10 cellular contexts compared by ENCODE assay signal in genomic region chr2:41963661-41964525, GRCh38.
DNase-seq lines count a peak whose midpoint lies in the region; ATAC-seq and TF ChIP-seq lines count a peak whose summit lies in the region.
"Had no signal": no experiment of that assay in that cellular context is flagged by ENCODE, and none has a peak within 500 bp of the region (broad histone marks: within the 10 kb centered on the region; RNA-seq: fewer than 3 reads in every experiment).

No MANE protein-coding gene starts in this region.

- H3K9me3 Mint-ChIP-seq in progenitor cell of endocrine pancreas (ENCODE audit: low read depth), result no peaks in the 10 kb centered on the region
- no peaks in the 10 kb centered on the region for H3K9me3 Mint-ChIP-seq in T-helper 2 cell treated with Interferon-gamma antibody and Interleukin-4, amounts not matched to agents 5 μg/mL and 100 μg/mL, for 36 hours
- H3K9me3 Mint-ChIP-seq: activated naive CD4-positive, alpha-beta T cell treated with anti-CD3 and anti-CD28 coated beads, Interleukin-2, amount 50 U/mL, for 72 hours had no signal

- TF ChIP-seq CTCF in PC-3 (conservative IDR thresholded peaks at IDR 0.05; ENCODE audit: low read depth, low read length) (no peak), cardiac muscle cell (IDR thresholded peaks at IDR 0.05; ENCODE audit: low read depth, low read length) (no peak), progenitor cell of endocrine pancreas (IDR thresholded peaks at IDR 0.05; ENCODE audit: unreplicated experiment) (no peak)

- H3K4me1 Mint-ChIP-seq in progenitor cell of endocrine pancreas (ENCODE audit: low read depth), result peaks cover 53% of the 10 kb centered on the region
- no peaks in the 10 kb centered on the region for H3K4me1 Mint-ChIP-seq in T-helper 2 cell treated with Interferon-gamma antibody and Interleukin-4, amounts not matched to agents 5 μg/mL and 100 μg/mL, for 36 hours (ENCODE audit: low read depth)

- H3K27me3 ChIP-seq in PC-3 (ENCODE audit: low read length) (peaks cover 23% of the 10 kb centered on the region), cardiac muscle cell (no peaks in the 10 kb centered on the region)

- ATAC-seq in PC-3 (no peak), GM21367 (IDR thresholded peaks at IDR 0.05; ENCODE audit: unreplicated experiment) (no peak)
- ATAC-seq: activated naive CD4-positive, alpha-beta T cell treated with anti-CD3 and anti-CD28 coated beads, Interleukin-2, amount 50 U/mL, for 72 hours had no signal

- no peak overlapping the region for H3K4me3 Mint-ChIP-seq in progenitor cell of endocrine pancreas (ENCODE audit: low read depth)
- no peak overlapping the region for H3K4me3 Mint-ChIP-seq in T-helper 2 cell treated with Interferon-gamma antibody and Interleukin-4, amounts not matched to agents 5 μg/mL and 100 μg/mL, for 36 hours

- H3K4me3 ChIP-seq in PC-3 (ENCODE audit: low read length), result no peak overlapping the region
- no peak overlapping the region for H3K4me3 ChIP-seq in cardiac muscle cell

- BruUV-seq in PC-3 (replicated peaks; lab: Mats Ljungman, UMichigan), result no TSS peak

- peaks cover 8% of the 10 kb centered on the region for H3K27me3 Mint-ChIP-seq in progenitor cell of endocrine pancreas
- peaks cover 10% of the 10 kb centered on the region for H3K27me3 Mint-ChIP-seq in T-helper 2 cell treated with Interferon-gamma antibody and Interleukin-4, amounts not matched to agents 5 μg/mL and 100 μg/mL, for 36 hours (ENCODE audit: low read depth)

- POLR2A ChIA-PET in PC-3 (lab: Charles Lee; ENCODE audit: unreplicated experiment), result no interaction called here

- H3K9me2 ChIP-seq in PC-3 (replicated peaks; ENCODE audit: low read length), result no peaks in the 10 kb centered on the region

- H3K27ac Mint-ChIP-seq in progenitor cell of endocrine pancreas, result peak overlapping the region; percentile 86
- no peak overlapping the region for H3K27ac Mint-ChIP-seq in T-helper 2 cell treated with Interferon-gamma antibody and Interleukin-4, amounts not matched to agents 5 μg/mL and 100 μg/mL, for 36 hours
- H3K27ac Mint-ChIP-seq: activated naive CD4-positive, alpha-beta T cell treated with anti-CD3 and anti-CD28 coated beads, Interleukin-2, amount 50 U/mL, for 72 hours had no signal

- DNase-seq in ELF-1 (ENCODE audit: low read depth, low spot score) (peak; percentile 77), PC-3 (peak; percentile 41), cardiac muscle cell (ENCODE audit: low read depth in 1 of 2, low spot score in 1 of 2) (peak; percentile 58 to 92), progenitor cell of endocrine pancreas (ENCODE audit: low spot score, unreplicated experiment) (peak; percentile 28), NCI-H1048 (lab: John Stamatoyannopoulos, UW) (no peak)
- no peak for DNase-seq in stimulated activated CD4-positive, alpha-beta T cell treated with anti-CD3 and anti-CD28 coated beads, Interleukin-4, amount 100 ng/mL, for 24 hours
- no peak for DNase-seq in T-helper 2 cell treated with Interferon-gamma antibody and Interleukin-4, amounts not matched to agents 5 μg/mL and 100 μg/mL, for 36 hours (ENCODE audit: low spot score)
- DNase-seq: midbrain had no signal

- no peaks in the 10 kb centered on the region for H3K79me2 ChIP-seq in PC-3 (ENCODE audit: low read length)

- H3K27ac ChIP-seq in PC-3 (ENCODE audit: low read length), result no peak overlapping the region
- H3K27ac ChIP-seq in cardiac muscle cell, result peak overlapping the region; percentile 78

- no peaks in the 10 kb centered on the region for H3F3A ChIP-seq in PC-3 (ENCODE audit: low read length, unreplicated experiment)

- H3K4me2 ChIP-seq in PC-3 (ENCODE audit: low read length), result no peak overlapping the region

- no peaks in the 10 kb centered on the region for H4K20me1 ChIP-seq in PC-3 (ENCODE audit: low read length)

- CTCF ChIA-PET in PC-3 (lab: Charles Lee), result no interaction called here

- H3K9me3 ChIP-seq in PC-3 (ENCODE audit: low read length) (no peaks in the 10 kb centered on the region), cardiac muscle cell (ENCODE audit: low read depth) (no peaks in the 10 kb centered on the region)

- peaks cover 31% of the 10 kb centered on the region for H3K4me1 ChIP-seq in PC-3 (ENCODE audit: insufficient read depth, low read length)
- peaks cover 26% of the 10 kb centered on the region for H3K4me1 ChIP-seq in cardiac muscle cell (ENCODE audit: low read depth)

- H3K36me3 Mint-ChIP-seq in progenitor cell of endocrine pancreas (ENCODE audit: insufficient read depth), result no peaks in the 10 kb centered on the region
- H3K36me3 Mint-ChIP-seq in T-helper 2 cell treated with Interferon-gamma antibody and Interleukin-4, amounts not matched to agents 5 μg/mL and 100 μg/mL, for 36 hours (ENCODE audit: low read depth), result no peaks in the 10 kb centered on the region
- H3K36me3 Mint-ChIP-seq: activated naive CD4-positive, alpha-beta T cell treated with anti-CD3 and anti-CD28 coated beads, Interleukin-2, amount 50 U/mL, for 72 hours had no signal

- H3K36me3 ChIP-seq in PC-3 (ENCODE audit: low read depth, low read length) (no peaks in the 10 kb centered on the region), cardiac muscle cell (no peaks in the 10 kb centered on the region)

- H2AFZ ChIP-seq in PC-3 (ENCODE audit: low read length), result no peak overlapping the region

- no peak overlapping the region for H3K9ac ChIP-seq in PC-3 (ENCODE audit: low read length)

- intact Hi-C loops in PC-3 (cut with micrococcal nuclease), result no loop called here

Comparison
In these comparisons a context has a peak if more than half of its experiments do, and no peak if none do; other contexts are left out.
1. DNase-seq: peak in ELF-1 (single experiment), PC-3 (single experiment), cardiac muscle cell (2 of 2) and progenitor cell of endocrine pancreas (single experiment); none in stimulated activated CD4-positive, alpha-beta T cell treated with anti-CD3 and anti-CD28 coated beads, Interleukin-4, amount 100 ng/mL, for 24 hours (single experiment), T-helper 2 cell treated with Interferon-gamma antibody and Interleukin-4, amounts not matched to agents 5 μg/mL and 100 μg/mL, for 36 hours (single experiment) and NCI-H1048 (single experiment).